In the genomic region with DNA sequence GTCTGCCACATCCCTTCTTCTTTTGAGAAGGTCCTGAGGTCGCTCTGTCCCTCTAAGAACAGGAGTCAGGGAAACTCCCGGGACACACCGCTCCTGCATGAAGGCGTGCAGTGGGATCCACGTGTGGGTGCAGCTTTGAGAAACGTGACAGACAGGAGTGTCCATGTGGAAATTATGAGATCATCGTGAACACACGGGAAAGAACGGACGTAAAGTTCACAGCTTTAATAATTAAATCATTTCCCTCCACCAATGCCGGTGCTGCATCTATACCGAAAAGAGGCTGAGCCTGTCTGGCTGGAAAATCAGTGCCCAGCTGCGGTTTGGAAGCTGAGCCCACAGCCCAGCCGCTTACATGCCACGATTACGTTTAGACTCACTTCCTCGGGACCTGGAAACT, we compare ENCODE assay signal across 1 cellular context.
TF ChIP-seq lines count a peak whose summit lies in the region.

No MANE protein-coding gene starts in this region.

TF ChIP-seq in HepG2, 621 proteins besides CTCF, POLR2A, EP300 and RAD21:
- TF ChIP-seq, protein P1, sequence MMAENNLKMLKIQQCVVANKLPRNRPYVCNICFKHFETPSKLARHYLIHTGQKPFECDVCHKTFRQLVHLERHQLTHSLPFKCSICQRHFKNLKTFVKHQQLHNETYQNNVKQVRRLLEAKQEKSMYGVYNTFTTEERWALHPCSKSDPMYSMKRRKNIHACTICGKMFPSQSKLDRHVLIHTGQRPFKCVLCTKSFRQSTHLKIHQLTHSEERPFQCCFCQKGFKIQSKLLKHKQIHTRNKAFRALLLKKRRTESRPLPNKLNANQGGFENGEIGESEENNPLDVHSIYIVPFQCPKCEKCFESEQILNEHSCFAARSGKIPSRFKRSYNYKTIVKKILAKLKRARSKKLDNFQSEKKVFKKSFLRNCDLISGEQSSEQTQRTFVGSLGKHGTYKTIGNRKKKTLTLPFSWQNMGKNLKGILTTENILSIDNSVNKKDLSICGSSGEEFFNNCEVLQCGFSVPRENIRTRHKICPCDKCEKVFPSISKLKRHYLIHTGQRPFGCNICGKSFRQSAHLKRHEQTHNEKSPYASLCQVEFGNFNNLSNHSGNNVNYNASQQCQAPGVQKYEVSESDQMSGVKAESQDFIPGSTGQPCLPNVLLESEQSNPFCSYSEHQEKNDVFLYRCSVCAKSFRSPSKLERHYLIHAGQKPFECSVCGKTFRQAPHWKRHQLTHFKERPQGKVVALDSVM (CRISPR knock-in tag; IDR thresholded peaks at IDR 0.05), result no peak
- no peak for TF ChIP-seq ZNF382 (CRISPR knock-in tag; IDR thresholded peaks at IDR 0.05; ENCODE audit: borderline replicate concordance)
- TF ChIP-seq, protein P2, sequence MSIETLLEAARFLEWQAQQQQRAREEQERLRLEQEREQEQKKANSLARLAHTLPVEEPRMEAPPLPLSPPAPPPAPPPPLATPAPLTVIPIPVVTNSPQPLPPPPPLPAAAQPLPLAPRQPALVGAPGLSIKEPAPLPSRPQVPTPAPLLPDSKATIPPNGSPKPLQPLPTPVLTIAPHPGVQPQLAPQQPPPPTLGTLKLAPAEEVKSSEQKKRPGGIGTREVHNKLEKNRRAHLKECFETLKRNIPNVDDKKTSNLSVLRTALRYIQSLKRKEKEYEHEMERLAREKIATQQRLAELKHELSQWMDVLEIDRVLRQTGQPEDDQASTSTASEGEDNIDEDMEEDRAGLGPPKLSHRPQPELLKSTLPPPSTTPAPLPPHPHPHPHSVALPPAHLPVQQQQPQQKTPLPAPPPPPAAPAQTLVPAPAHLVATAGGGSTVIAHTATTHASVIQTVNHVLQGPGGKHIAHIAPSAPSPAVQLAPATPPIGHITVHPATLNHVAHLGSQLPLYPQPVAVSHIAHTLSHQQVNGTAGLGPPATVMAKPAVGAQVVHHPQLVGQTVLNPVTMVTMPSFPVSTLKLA (IDR thresholded peaks at IDR 0.05), result peak; percentile 61
- TF ChIP-seq ZSCAN29 (CRISPR knock-in tag; conservative IDR thresholded peaks at IDR 0.05), result no peak
- no peak for TF ChIP-seq AHR (CRISPR knock-in tag; IDR thresholded peaks at IDR 0.05)
